In the genomic region with DNA sequence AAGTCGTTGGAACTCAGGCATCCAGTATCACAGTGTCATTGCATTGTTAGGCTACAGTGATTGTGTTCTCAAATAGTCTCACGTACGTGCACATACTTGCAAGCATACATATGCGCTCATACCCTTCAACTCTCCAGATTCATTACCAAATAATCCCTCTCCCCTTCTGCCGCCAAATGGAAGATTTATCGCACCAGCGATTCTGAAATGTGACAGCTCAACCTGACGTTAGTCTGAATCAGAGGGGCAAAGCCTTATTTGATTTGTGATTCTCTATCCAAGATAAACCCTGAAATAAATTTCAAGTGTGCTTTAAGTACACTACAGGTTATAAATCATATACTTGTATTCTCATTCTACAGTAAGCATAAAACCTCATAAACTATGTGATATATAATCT, we compare ENCODE assay signal across 25 cellular contexts.
DNase-seq lines count a peak whose midpoint lies in the region; ATAC-seq, FAIRE-seq and TF ChIP-seq lines count a peak whose summit lies in the region.
"Had no signal": no experiment of that assay in that cellular context is flagged by ENCODE, and none has a peak within 500 bp of the region (broad histone marks: within the 10 kb centered on the region; RNA-seq: fewer than 3 reads in every experiment).

No MANE protein-coding gene starts in this region.

- CTCF ChIA-PET in A673 (lab: Charles Lee): no interaction called here
- CTCF ChIA-PET in HEK293T (lab: Yijun Ruan, JAX): interaction anchor here (0.8 kb wide), 1 partner anchor 160 kb away, joined by 3 read pairs; no protein-coding TSS in a partner anchor

- no peaks in the 10 kb centered on the region for H3K79me2 ChIP-seq in keratinocyte (ENCODE audit: control insufficient read depth, insufficient read depth, low read length)

- peaks cover 5% of the 10 kb centered on the region for H3K27me3 Mint-ChIP-seq in activated naive CD8-positive, alpha-beta T cell treated with anti-CD3 and anti-CD28 coated beads for 36 hours

- POLR2A ChIA-PET in A673 (lab: Charles Lee; ENCODE audit: low non-redundant PET) (no interaction called here), HEK293T (lab: Yijun Ruan, JAX) (no interaction called here)

- no peaks in the 10 kb centered on the region for H3K9me3 ChIP-seq in A673 (ENCODE audit: low read depth, low read length, poor library complexity, severe bottlenecking)
- no peaks in the 10 kb centered on the region for H3K9me3 ChIP-seq in keratinocyte (ENCODE audit: control insufficient read depth, low read depth, low read length)
- peaks cover 0 to 6% (median 0%) of the 10 kb centered on the region in 11 donors for H3K9me3 ChIP-seq in heart right ventricle
- H3K9me3 ChIP-seq: adrenal gland, suprapubic skin had no signal

- WGBS in heart right ventricle, 2 donors: 84 to 90% methylated on average over 8 of the region's 8 CpGs

- ATAC-seq in heart right ventricle: no peak
- no peak for ATAC-seq in HG03196 (IDR thresholded peaks at IDR 0.05; ENCODE audit: unreplicated experiment)
- ATAC-seq: activated CD8-positive, alpha-beta T cell treated with anti-CD3 and anti-CD28 coated beads for 36 hours; left ventricle myocardium superior; SK-N-SH treated with all-trans-retinoic acid at 6 μM for 48 hours had no signal

- H3K27ac Mint-ChIP-seq in activated naive CD8-positive, alpha-beta T cell treated with anti-CD3 and anti-CD28 coated beads for 36 hours: no peak overlapping the region
- H3K27ac Mint-ChIP-seq: activated CD8-positive, alpha-beta T cell treated with anti-CD3 and anti-CD28 coated beads for 36 hours; progenitor cell of endocrine pancreas had no signal

- no peak overlapping the region for H3K4me3 Mint-ChIP-seq in activated naive CD8-positive, alpha-beta T cell treated with anti-CD3 and anti-CD28 coated beads for 36 hours
- H3K4me3 Mint-ChIP-seq: activated CD8-positive, alpha-beta T cell treated with anti-CD3 and anti-CD28 coated beads for 36 hours; CD14-positive monocyte; neural crest cell had no signal

- H3K4me1 ChIP-seq in A673 (ENCODE audit: insufficient read depth, low read length, poor library complexity, severe bottlenecking) (peaks cover 45% of the 10 kb centered on the region), keratinocyte (ENCODE audit: control insufficient read depth, extremely low read depth, insufficient read depth, low read length) (peaks cover 16% of the 10 kb centered on the region), heart right ventricle (no peaks in the 10 kb centered on the region)
- H3K4me1 ChIP-seq: adrenal gland, suprapubic skin had no signal

- H3K9me3 Mint-ChIP-seq in activated naive CD8-positive, alpha-beta T cell treated with anti-CD3 and anti-CD28 coated beads for 36 hours: no peaks in the 10 kb centered on the region
- H3K9me3 Mint-ChIP-seq: activated CD8-positive, alpha-beta T cell treated with anti-CD3 and anti-CD28 coated beads for 36 hours; neural crest cell had no signal

- no peaks in the 10 kb centered on the region for H3K4me1 Mint-ChIP-seq in activated naive CD8-positive, alpha-beta T cell treated with anti-CD3 and anti-CD28 coated beads for 36 hours

- H3K27me3 ChIP-seq in A673 (replicated peaks; ENCODE audit: insufficient read depth, low read depth, low read length, poor library complexity): no peaks in the 10 kb centered on the region
- H3K27me3 ChIP-seq in keratinocyte (ENCODE audit: control insufficient read depth, extremely low read depth, insufficient read depth, low read length): no peaks in the 10 kb centered on the region
- no peaks in the 10 kb centered on the region for H3K27me3 ChIP-seq in heart right ventricle
- H3K27me3 ChIP-seq: adrenal gland, cardiac muscle cell, suprapubic skin had no signal

- no peaks in the 10 kb centered on the region for H3K36me3 Mint-ChIP-seq in activated naive CD8-positive, alpha-beta T cell treated with anti-CD3 and anti-CD28 coated beads for 36 hours
- H3K36me3 Mint-ChIP-seq: CD14-positive monocyte had no signal

- H3K4me3 ChIP-seq in A673 (ENCODE audit: low read depth, low read length, poor library complexity, severe bottlenecking): no peak overlapping the region
- peak overlapping the region in 1 of 3 experiments; percentile 47 for H3K4me3 ChIP-seq in keratinocyte (ENCODE audit: control insufficient read depth in 2 of 3, extremely low read depth in 1 of 3, insufficient read depth in 2 of 3, low read depth in 1 of 3, low read length in 3 of 3)
- no peak overlapping the region for H3K4me3 ChIP-seq in heart right ventricle
- H3K4me3 ChIP-seq: adrenal gland, cardiac muscle cell, skin epidermis, suprapubic skin had no signal

- no TSS peak for BruUV-seq in A673 (replicated peaks; lab: Mats Ljungman, UMichigan)

- peak; percentile 97 for FAIRE-seq in TTC549 (lab: Jason Lieb, UNC)
- peak; percentile 62 for FAIRE-seq in keratinocyte (lab: Jason Lieb, UNC)

- dilution Hi-C loops in keratinocyte (cut with MboI; ENCODE audit: extremely low pct_ligation_motif_present, low sequenced_read_pairs): no loop called here

- intact Hi-C loops in A673 (cut with micrococcal nuclease; ENCODE audit: unreplicated experiment) (loop anchor here (10.0 kb wide), 4 partner anchors 660 to 1370 kb away; partner anchors contain the start of gene STT3B), heart right ventricle (cut with DNase I) (loop anchor here in 6 of 10 donors (5.0 to 10.0 kb wide), 8 partner anchors 130 to 990 kb away; no protein-coding TSS in a partner anchor)

- no peaks in the 10 kb centered on the region for H3K9me1 ChIP-seq in keratinocyte (ENCODE audit: control insufficient read depth, extremely low read depth, insufficient read depth, low read length)

- peak; percentile 54 for DNase-seq in A673 (ENCODE audit: low spot score)
- no peak for DNase-seq in HEK293T (ENCODE audit: extremely low spot score)
- no peak for DNase-seq in keratinocyte (ENCODE audit: low read depth, low spot score)
- DNase-seq in heart right ventricle: no peak
- DNase-seq in activated naive CD8-positive, alpha-beta T cell treated with anti-CD3 and anti-CD28 coated beads for 36 hours: no peak
- no peak for DNase-seq in cerebellar cortex (ENCODE audit: low spot score)
- DNase-seq: activated CD8-positive, alpha-beta T cell treated with anti-CD3 and anti-CD28 coated beads for 36 hours; activated effector memory CD4-positive, alpha-beta T cell treated with anti-CD3 and anti-CD28 coated beads, Interleukin-2, amount 50 U/mL, for 16 hours; activated T-cell treated with anti-CD3 and anti-CD28 coated beads for 4 hours; adrenal gland; head of caudate nucleus; IMR-90; left ventricle myocardium superior; NCI-H1694; NCI-H345; stimulated activated CD4-positive, alpha-beta T cell treated with anti-CD3 and anti-CD28 coated beads, Interleukin-1b, Interleukin-23, amount 100 ng/mL, for 48 hours had no signal

- H4K20me1 ChIP-seq in keratinocyte (ENCODE audit: control insufficient read depth, extremely low read depth, insufficient read depth, low read length): no peaks in the 10 kb centered on the region

- TF ChIP-seq CTCF in A673 (conservative IDR thresholded peaks at IDR 0.05; ENCODE audit: low read depth, low read length) (no peak), keratinocyte (optimal IDR thresholded peaks at IDR 0.05 in 1 of 3, IDR thresholded peaks at IDR 0.05 in 1 of 3, conservative IDR thresholded peaks at IDR 0.05 in 1 of 3; ENCODE audit: extremely low read depth in 1 of 3, insufficient read depth in 2 of 3, low read length in 3 of 3) (no peak), heart right ventricle (IDR thresholded peaks at IDR 0.05) (no peak)

- peak overlapping the region; percentile 20 for H3K27ac ChIP-seq in A673 (ENCODE audit: low read depth, low read length, poor library complexity, severe bottlenecking)
- H3K27ac ChIP-seq in keratinocyte (ENCODE audit: control insufficient read depth, insufficient read depth, low read length): no peak overlapping the region
- no peak overlapping the region for H3K27ac ChIP-seq in heart right ventricle
- H3K27ac ChIP-seq: adrenal gland, cardiac muscle cell, skin epidermis, suprapubic skin had no signal

- H3K4me2 ChIP-seq in keratinocyte (ENCODE audit: control insufficient read depth, extremely low read depth, insufficient read depth, low read depth, low read length): peak overlapping the region; percentile 84

- H3K36me3 ChIP-seq in A673 (ENCODE audit: insufficient read depth, low read length, poor library complexity, severe bottlenecking): no peaks in the 10 kb centered on the region
- H3K36me3 ChIP-seq in keratinocyte (ENCODE audit: control insufficient read depth in 2 of 2, extremely low read depth in 1 of 2, insufficient read depth in 2 of 2, low read length in 2 of 2): no peaks in the 10 kb centered on the region
- H3K36me3 ChIP-seq in heart right ventricle: no peaks in the 10 kb centered on the region
- H3K36me3 ChIP-seq: adrenal gland, cardiac muscle cell, suprapubic skin had no signal

- H3K9ac ChIP-seq in keratinocyte (ENCODE audit: control insufficient read depth, extremely low read depth, insufficient read depth, low read length): no peak overlapping the region

- H2AFZ ChIP-seq in keratinocyte (ENCODE audit: control insufficient read depth, low read length): peak overlapping the region; percentile 40

TF ChIP-seq in HEK293T, 16 proteins besides CTCF, POLR2A, EP300 and RAD21:
- TF ChIP-seq BHLHE40 (IDR thresholded peaks at IDR 0.05; ENCODE audit: borderline replicate concordance): no peak
- no peak for TF ChIP-seq ELF4 (IDR thresholded peaks at IDR 0.05)
- TF ChIP-seq PKNOX1 (IDR thresholded peaks at IDR 0.05): peak; percentile 9; the same call in 1 of the 2 replicates
